ENCODE assay signal across 11 cellular contexts in the genomic region with DNA sequence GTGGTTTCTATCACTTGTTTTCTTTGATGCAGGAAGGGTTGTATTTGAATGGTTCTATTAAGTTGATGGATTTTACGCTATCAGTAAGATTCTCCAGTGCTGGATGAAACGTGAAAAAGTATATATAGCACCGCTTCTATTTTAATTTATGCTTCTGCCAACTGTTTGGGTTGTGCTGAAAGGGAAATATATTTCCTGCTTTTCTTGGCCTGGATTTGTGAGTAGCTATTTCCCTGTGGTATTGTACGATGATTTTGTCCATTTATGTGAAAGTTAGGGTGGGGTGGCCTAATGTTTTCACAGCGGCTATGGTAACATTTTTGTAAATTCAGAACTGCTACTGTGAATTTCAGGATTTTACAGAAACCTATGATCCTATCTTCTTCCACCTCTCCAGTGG. TPM values are rescaled to one million over a fixed set of nuclear protein-coding genes. Genes with fewer than 3 reads are reported as not detected.
DNase-seq lines count a peak whose midpoint lies in the region; ATAC-seq and TF ChIP-seq lines count a peak whose summit lies in the region.
"Had no signal": no experiment of that assay in that cellular context is flagged by ENCODE, and none has a peak within 500 bp of the region (broad histone marks: within the 10 kb centered on the region; RNA-seq: fewer than 3 reads in every experiment).

No MANE protein-coding gene starts in this region.

- DNase-seq in stimulated activated naive CD8-positive, alpha-beta T cell treated with anti-CD3 and anti-CD28 coated beads, Interleukin-15, Interleukin-2, amounts not matched to agents 100 U/mL and 50 U/mL, for 24 hours: no peak
- DNase-seq in natural killer cell (no peak), NCI-H1930 (lab: John Stamatoyannopoulos, UW) (no peak)
- DNase-seq: activated CD8-positive, alpha-beta memory T cell treated with anti-CD3 and anti-CD28 coated beads, Interleukin-2, amount 50 U/mL, for 48 hours; cerebellar nuclear complex had no signal

- no peaks in the 10 kb centered on the region for H3K27me3 Mint-ChIP-seq in stimulated activated naive CD8-positive, alpha-beta T cell treated with anti-CD3 and anti-CD28 coated beads, Interleukin-15, Interleukin-2, amounts not matched to agents 100 ng/mL and 50 ng/mL, for 24 hours
- H3K27me3 Mint-ChIP-seq in natural killer cell (ENCODE audit: low read depth in 2 of 2): no peaks in the 10 kb centered on the region

- peak overlapping the region; percentile 74 for H3K4me3 Mint-ChIP-seq in stimulated activated naive CD8-positive, alpha-beta T cell treated with anti-CD3 and anti-CD28 coated beads, Interleukin-15, Interleukin-2, amounts not matched to agents 100 ng/mL and 50 ng/mL, for 24 hours
- peak overlapping the region; percentile 97 for H3K4me3 Mint-ChIP-seq in natural killer cell

- H3K36me3 ChIP-seq in duodenal mucosa (ENCODE audit: control insufficient read depth in 1 of 2, insufficient read depth in 2 of 2, low read length in 2 of 2): peaks cover 0 to 9% of the 10 kb centered on the region in 2 donors

- ATAC-seq in stimulated activated naive CD8-positive, alpha-beta T cell treated with anti-CD3 and anti-CD28 coated beads, Interleukin-15, Interleukin-2, amounts not matched to agents 100 U/mL and 50 U/mL, for 24 hours: no peak
- ATAC-seq in natural killer cell (no peak), GM18867 (IDR thresholded peaks at IDR 0.05; ENCODE audit: unreplicated experiment) (no peak), HG03378 (IDR thresholded peaks at IDR 0.05; ENCODE audit: unreplicated experiment) (no peak), HG03097 (IDR thresholded peaks at IDR 0.05; ENCODE audit: low FRiP score, unreplicated experiment) (no peak)

- H3K4me1 ChIP-seq in duodenal mucosa (ENCODE audit: control insufficient read depth in 1 of 2, insufficient read depth in 2 of 2, low read length in 2 of 2): peaks cover 6 to 12% of the 10 kb centered on the region in 2 donors

- TF ChIP-seq CTCF in natural killer cell (IDR thresholded peaks at IDR 0.05): no peak

- H3K27ac ChIP-seq in duodenal mucosa (ENCODE audit: low read depth, low read length): no peak overlapping the region

- H3K4me1 Mint-ChIP-seq in stimulated activated naive CD8-positive, alpha-beta T cell treated with anti-CD3 and anti-CD28 coated beads, Interleukin-15, Interleukin-2, amounts not matched to agents 100 ng/mL and 50 ng/mL, for 24 hours (ENCODE audit: low read depth): peaks cover 55% of the 10 kb centered on the region
- peaks cover 36 to 48% of the 10 kb centered on the region in 2 donors for H3K4me1 Mint-ChIP-seq in natural killer cell

- intact Hi-C loops in natural killer cell (cut with micrococcal nuclease): loop anchor here (2.0 to 10.0 kb wide), 3 partner anchors 33 to 281 kb away; partner anchors contain the start of gene DDX20

- peak overlapping the region; percentile 2 to 31 for H3K9ac ChIP-seq in duodenal mucosa (ENCODE audit: low read depth in 1 of 2, low read length in 2 of 2)

- no peak overlapping the region for H3K4me3 ChIP-seq in duodenal mucosa (ENCODE audit: low read depth in 1 of 2, low read length in 2 of 2)

- peak overlapping the region; percentile 73 for H3K27ac Mint-ChIP-seq in stimulated activated naive CD8-positive, alpha-beta T cell treated with anti-CD3 and anti-CD28 coated beads, Interleukin-15, Interleukin-2, amounts not matched to agents 100 ng/mL and 50 ng/mL, for 24 hours
- no peak overlapping the region for H3K27ac Mint-ChIP-seq in natural killer cell

- no peaks in the 10 kb centered on the region for H3K9me3 ChIP-seq in duodenal mucosa (ENCODE audit: control insufficient read depth in 1 of 2, low read length in 2 of 2)

- H3K9me3 Mint-ChIP-seq in stimulated activated naive CD8-positive, alpha-beta T cell treated with anti-CD3 and anti-CD28 coated beads, Interleukin-15, Interleukin-2, amounts not matched to agents 100 ng/mL and 50 ng/mL, for 24 hours: no peaks in the 10 kb centered on the region
- no peaks in the 10 kb centered on the region for H3K9me3 Mint-ChIP-seq in natural killer cell

- no peaks in the 10 kb centered on the region for H3K27me3 ChIP-seq in duodenal mucosa (ENCODE audit: control insufficient read depth in 1 of 2, insufficient read depth in 2 of 2, low read length in 2 of 2)

- H3K36me3 Mint-ChIP-seq in stimulated activated naive CD8-positive, alpha-beta T cell treated with anti-CD3 and anti-CD28 coated beads, Interleukin-15, Interleukin-2, amounts not matched to agents 100 ng/mL and 50 ng/mL, for 24 hours (ENCODE audit: low read depth): peaks cover 26% of the 10 kb centered on the region
- peaks cover 12% of the 10 kb centered on the region for H3K36me3 Mint-ChIP-seq in natural killer cell

RNA-seq across cellular contexts. Expression of gene C1orf162, which starts 0.3 kb away (rescaled TPM):
- 100 to 1,000 TPM in 2 of 3 donors, 10 to 100 TPM in 1; 85.2 to 147 (median 106) TPM for total RNA-seq in natural killer cell

RNA-seq across cellular contexts. Expression of gene ATP5PB, which starts 24.8 kb away (rescaled TPM):
- total RNA-seq in natural killer cell: 100 to 1,000 TPM; 105 to 115 (median 105) TPM

RNA-seq across cellular contexts. Expression of gene WDR77, which starts 25.1 kb away (rescaled TPM):
- total RNA-seq in natural killer cell: 10 to 100 TPM; 15.5 to 20.8 (median 17.8) TPM

RNA-seq across cellular contexts. Expression of gene ADORA3, which starts 29.3 kb away (rescaled TPM):
- under 1 TPM in 1 of 3 donors, not detected in 2; 0.40 TPM for total RNA-seq in natural killer cell
- total RNA-seq: H1 had no signal

RNA-seq across cellular contexts. Expression of gene TMIGD3, which starts 29.3 kb away (rescaled TPM):
- total RNA-seq in natural killer cell: 1 to 10 TPM in 1 of 3 donors, not detected in 2; 1.0 TPM
- total RNA-seq: H1 had no signal
